ENCODE assay signal across 6 cellular contexts in the genomic region with DNA sequence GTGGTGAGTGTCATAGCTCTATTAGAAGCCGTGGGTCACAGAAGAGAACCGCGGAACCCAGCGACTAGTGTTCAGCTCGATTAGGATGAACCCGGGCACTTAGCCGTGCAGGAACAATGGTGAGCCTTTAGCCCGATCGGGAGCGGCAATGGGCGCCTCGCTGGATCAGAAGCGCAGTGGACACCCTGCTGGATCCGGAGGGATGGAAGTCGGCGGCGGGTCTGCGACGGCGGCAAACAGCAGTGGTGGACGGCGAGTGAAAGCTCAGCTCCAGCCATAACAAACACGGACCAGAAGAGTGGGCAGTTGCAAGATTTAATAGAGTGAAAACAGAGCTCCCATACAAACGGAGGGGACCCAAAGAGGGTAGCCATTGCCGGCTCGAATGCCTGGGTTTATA.
DNase-seq lines count a peak whose midpoint lies in the region; ATAC-seq and TF ChIP-seq lines count a peak whose summit lies in the region.
"Not testable (repeated sequence)": the region's sequence is repeated elsewhere in the genome, so short reads cannot be mapped to it uniquely, and the experiment has no call there.

No MANE protein-coding gene starts in this region.

- WGBS in spleen, 5 donors = 84 to 88% (median 86%) methylated on average over 26 of the region's 26 CpGs
- WGBS in aorta, 2 donors = 81 to 85% methylated on average over 26 of the region's 26 CpGs

- H3K27me3 Mint-ChIP-seq in chondrocyte (ENCODE audit: low read depth) = peaks cover 79% of the 10 kb centered on the region
- H3K27me3 Mint-ChIP-seq in natural killer cell treated with Interleukin-12 subunit alpha and Interleukin-12 subunit beta and Interleukin-15 and Interleukin-18, amount 100 ng/mL, for 72 hours = peaks cover 29 to 42% of the 10 kb centered on the region in 2 donors
- H3K27me3 Mint-ChIP-seq in neural progenitor cell (ENCODE audit: insufficient read depth, low read depth) = peaks cover 43% of the 10 kb centered on the region

- H3K4me1 Mint-ChIP-seq in chondrocyte (ENCODE audit: low read depth); natural killer cell treated with Interleukin-12 subunit alpha and Interleukin-12 subunit beta and Interleukin-15 and Interleukin-18, amount 100 ng/mL, for 72 hours (ENCODE audit: low read depth in 2 of 2): not testable (repeated sequence)
- H3K4me1 Mint-ChIP-seq in neural progenitor cell = peaks cover 29% of the 10 kb centered on the region

- not testable (repeated sequence) for H3K9me3 ChIP-seq in neural progenitor cell (ENCODE audit: low read depth); spleen; aorta (ENCODE audit: control insufficient read depth, low read length)

- not testable (repeated sequence) for H3K4me3 ChIP-seq in neural progenitor cell; spleen; aorta (ENCODE audit: low read length in 2 of 2)

- H3K27ac Mint-ChIP-seq in chondrocyte (ENCODE audit: unreplicated experiment); natural killer cell treated with Interleukin-12 subunit alpha and Interleukin-12 subunit beta and Interleukin-15 and Interleukin-18, amount 100 ng/mL, for 72 hours: not testable (repeated sequence)
- H3K27ac Mint-ChIP-seq in neural progenitor cell = peak overlapping the region; percentile 19

- H3F3A ChIP-seq in neural progenitor cell (ENCODE audit: low read depth) = not testable (repeated sequence)

- ATAC-seq in natural killer cell treated with Interleukin-12 subunit alpha and Interleukin-12 subunit beta and Interleukin-15 and Interleukin-18, amount 100 ng/mL, for 72 hours; aorta (ENCODE audit: low FRiP score): not testable (repeated sequence)

- not testable (repeated sequence) for H3K79me2 ChIP-seq in neural progenitor cell (ENCODE audit: low read depth)

- not testable (repeated sequence) for H3K36me3 ChIP-seq in neural progenitor cell; spleen; aorta (ENCODE audit: control insufficient read depth in 1 of 2, insufficient read depth in 2 of 2, low read length in 1 of 2)

- not testable (repeated sequence) for H3K9me3 Mint-ChIP-seq in chondrocyte (ENCODE audit: low read depth); natural killer cell treated with Interleukin-12 subunit alpha and Interleukin-12 subunit beta and Interleukin-15 and Interleukin-18, amount 100 ng/mL, for 72 hours; neural progenitor cell

- not testable (repeated sequence) for H2AFZ ChIP-seq in neural progenitor cell (replicated peaks)

- not testable (repeated sequence) for H3K9ac ChIP-seq in neural progenitor cell

- TF ChIP-seq CTCF in chondrocyte (IDR thresholded peaks at IDR 0.05); neural progenitor cell (IDR thresholded peaks at IDR 0.05); spleen (IDR thresholded peaks at IDR 0.05 in 8 of 11, conservative IDR thresholded peaks at IDR 0.05 in 3 of 11): not testable (repeated sequence)

- not testable (repeated sequence) for TF ChIP-seq POLR2A in spleen (IDR thresholded peaks at IDR 0.05)

- H3K4me2 ChIP-seq in neural progenitor cell = not testable (repeated sequence)

- H3K4me1 ChIP-seq in neural progenitor cell; aorta (ENCODE audit: control insufficient read depth in 1 of 2, insufficient read depth in 2 of 2, low read length in 2 of 2): not testable (repeated sequence)
- peaks cover 8 to 27% (median 24%) of the 10 kb centered on the region in 6 donors for H3K4me1 ChIP-seq in spleen

- H3K27ac ChIP-seq in neural progenitor cell; spleen; aorta (ENCODE audit: low read depth in 1 of 2, low read length in 2 of 2): not testable (repeated sequence)

- peak; percentile 29 for DNase-seq in NCI-H748 (lab: John Stamatoyannopoulos, UW; ENCODE audit: unreplicated experiment)
- DNase-seq in chondrocyte (ENCODE audit: low spot score) = peak; percentile 42
- peak; percentile 58 for DNase-seq in natural killer cell treated with Interleukin-12 subunit alpha and Interleukin-12 subunit beta and Interleukin-15 and Interleukin-18, amount 100 ng/mL, for 72 hours (ENCODE audit: low spot score)
- DNase-seq in neural progenitor cell (ENCODE audit: low spot score) = not testable (repeated sequence)
- peak; percentile 49 for DNase-seq in spleen
- DNase-seq in aorta = peak; percentile 29 to 71

- H4K20me1 ChIP-seq in neural progenitor cell (ENCODE audit: low read depth) = peaks cover 33% of the 10 kb centered on the region

- intact Hi-C loops in spleen (cut with DNase I; ENCODE audit: low total_unique reads); aorta (cut with DNase I): not testable (repeated sequence)

- H3K27me3 ChIP-seq in neural progenitor cell (peaks cover 100% of the 10 kb centered on the region), spleen (replicated peaks in 1 of 7) (peaks cover 6 to 99% (median 59%) of the 10 kb centered on the region in 7 donors)
- H3K27me3 ChIP-seq in aorta (ENCODE audit: control insufficient read depth in 1 of 2, insufficient read depth in 2 of 2, low read length in 1 of 2) = not testable (repeated sequence)

- not testable (repeated sequence) for H3K4me3 Mint-ChIP-seq in chondrocyte (ENCODE audit: unreplicated experiment); natural killer cell treated with Interleukin-12 subunit alpha and Interleukin-12 subunit beta and Interleukin-15 and Interleukin-18, amount 100 ng/mL, for 72 hours
- peak overlapping the region; percentile 55 for H3K4me3 Mint-ChIP-seq in neural progenitor cell

- H3K36me3 Mint-ChIP-seq in chondrocyte (ENCODE audit: low read depth); natural killer cell treated with Interleukin-12 subunit alpha and Interleukin-12 subunit beta and Interleukin-15 and Interleukin-18, amount 100 ng/mL, for 72 hours; neural progenitor cell: not testable (repeated sequence)
